In genomic region chr14:50060871-50061663, GRCh38 we compare ENCODE assay signal across 8 cellular contexts. TPM values are rescaled to one million over a fixed set of nuclear protein-coding genes. Genes with fewer than 3 reads are reported as not detected.
DNase-seq lines count a peak whose midpoint lies in the region; ATAC-seq and TF ChIP-seq lines count a peak whose summit lies in the region.

No MANE protein-coding gene starts in this region.

- H3K9me3 ChIP-seq in right atrium auricular region = no peaks in the 10 kb centered on the region

- DNase-seq in Daoy (ENCODE audit: low read depth) = peak; percentile 93
- DNase-seq in RPMI7951 (ENCODE audit: low read depth) = peak; percentile 95
- peak; percentile 79 for DNase-seq in right atrium auricular region (ENCODE audit: low spot score)
- peak; percentile 25 for DNase-seq in retina

- H3K36me3 ChIP-seq in right atrium auricular region = no peaks in the 10 kb centered on the region

- peak; percentile 23 for ATAC-seq in HG02798 (IDR thresholded peaks at IDR 0.05; ENCODE audit: poor library complexity, unreplicated experiment)
- no peak for ATAC-seq in HG02973 (IDR thresholded peaks at IDR 0.05; ENCODE audit: unreplicated experiment)
- ATAC-seq in GM21529 (IDR thresholded peaks at IDR 0.05; ENCODE audit: unreplicated experiment) = no peak

- no peak overlapping the region for H3K4me3 ChIP-seq in right atrium auricular region

- peaks cover 0 to 26% of the 10 kb centered on the region in 2 donors for H3K4me1 ChIP-seq in right atrium auricular region

- TF ChIP-seq CTCF in right atrium auricular region (IDR thresholded peaks at IDR 0.05) = no peak

- WGBS in adipose tissue, 3 donors = 16 to 48% (median 18%) methylated on average over 12 of the region's 12 CpGs

- H3K27ac ChIP-seq in adipose tissue (ENCODE audit: low read depth, low read length) = peak overlapping the region; percentile 38
- peak overlapping the region; percentile 56 to 71 for H3K27ac ChIP-seq in right atrium auricular region

- no peaks in the 10 kb centered on the region for H3K27me3 ChIP-seq in right atrium auricular region

RNA-seq across cellular contexts. Expression of gene VCPKMT, which starts 55.3 kb away (rescaled TPM):
- total RNA-seq in Daoy (2014; rRNA removed; shearing (Covaris generic)) = 14.5 and 18.8 TPM in 2 replicates
- total RNA-seq in RPMI7951 (2014; rRNA removed; shearing (Covaris generic)) = 9.5 and 10.0 TPM in 2 replicates
- 1 to 10 TPM; 3.5 to 8.4 (median 6.0) TPM for polyA plus RNA-seq in adipose tissue
- 1 to 10 TPM; 1.5 to 2.4 TPM for total RNA-seq in right atrium auricular region

Comparison
In these comparisons a context has a peak if more than half of its experiments do, and no peak if none do; other contexts are left out.
1. DNase-seq: peak in every context shown above with its lines; median percentile 95 in RPMI7951; 93 in Daoy; 79 in right atrium auricular region; 25 in retina.